13 cellular contexts compared by ENCODE assay signal in the genomic region with DNA sequence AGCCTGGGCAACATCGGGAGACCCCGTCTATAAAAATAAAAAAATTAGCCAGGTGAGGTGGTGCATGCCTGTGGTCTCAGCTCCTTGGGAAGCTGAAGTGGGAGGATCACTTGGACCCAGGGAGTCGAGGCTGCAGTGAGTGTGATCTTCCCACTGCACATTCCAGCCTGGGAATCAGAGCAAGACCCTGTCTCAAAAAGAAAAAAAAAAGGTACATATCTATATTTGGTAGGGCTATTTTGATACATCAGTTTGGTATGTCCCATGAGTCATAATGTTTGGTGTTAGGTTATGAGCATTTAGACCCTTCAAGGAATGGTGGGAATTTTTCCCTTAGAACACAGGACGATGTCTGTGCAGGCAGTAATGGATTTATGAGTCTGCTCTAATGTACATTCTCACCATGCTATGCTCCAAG. TPM values are rescaled to one million over a fixed set of nuclear protein-coding genes. Genes with fewer than 3 reads are reported as not detected.
DNase-seq lines count a peak whose midpoint lies in the region; ATAC-seq and TF ChIP-seq lines count a peak whose summit lies in the region.
"Had no signal": no experiment of that assay in that cellular context is flagged by ENCODE, and none has a peak within 500 bp of the region (broad histone marks: within the 10 kb centered on the region; RNA-seq: fewer than 3 reads in every experiment).

No MANE protein-coding gene starts in this region.

- TF ChIP-seq CTCF in hepatocyte (IDR thresholded peaks at IDR 0.05; ENCODE audit: poor library complexity) (no peak), type B pancreatic cell (conservative IDR thresholded peaks at IDR 0.05) (no peak), MM.1S (IDR thresholded peaks at IDR 0.05; ENCODE audit: low read length) (no peak)

- no peaks in the 10 kb centered on the region for H3K9me3 Mint-ChIP-seq in type B pancreatic cell
- H3K9me3 Mint-ChIP-seq in activated T-cell treated with anti-CD3 and anti-CD28 coated beads, Interleukin-2, amount 50 U/mL, for 72 hours: no peaks in the 10 kb centered on the region
- H3K9me3 Mint-ChIP-seq: activated CD8-positive, alpha-beta T cell treated with anti-CD3 and anti-CD28 coated beads for 36 hours; CD14-positive monocyte had no signal

- ATAC-seq in GM18502 (IDR thresholded peaks at IDR 0.05; ENCODE audit: poor library complexity, unreplicated experiment): no peak
- ATAC-seq in activated T-cell treated with anti-CD3 and anti-CD28 coated beads, Interleukin-2, amount 50 U/mL, for 72 hours (replicated peaks in 1 of 2): no peak
- ATAC-seq: activated CD8-positive, alpha-beta T cell treated with anti-CD3 and anti-CD28 coated beads for 36 hours had no signal

- H3K9me3 ChIP-seq in adipocyte (ENCODE audit: control insufficient read depth, low read length) (no peaks in the 10 kb centered on the region), hepatocyte (ENCODE audit: low read depth) (no peaks in the 10 kb centered on the region), MM.1S (replicated peaks; ENCODE audit: insufficient read depth, low read length) (no peaks in the 10 kb centered on the region)
- H3K9me3 ChIP-seq: adrenal gland, ovary had no signal

- H3K4me1 ChIP-seq in adipocyte (ENCODE audit: control insufficient read depth, insufficient read depth, low read length) (peaks cover 37% of the 10 kb centered on the region), hepatocyte (ENCODE audit: insufficient read depth) (no peaks in the 10 kb centered on the region), MM.1S (ENCODE audit: low read length) (no peaks in the 10 kb centered on the region)
- H3K4me1 ChIP-seq: adrenal gland had no signal

- H3K27ac Mint-ChIP-seq in type B pancreatic cell: no peak overlapping the region
- H3K27ac Mint-ChIP-seq in activated T-cell treated with anti-CD3 and anti-CD28 coated beads, Interleukin-2, amount 50 U/mL, for 72 hours: no peak overlapping the region
- H3K27ac Mint-ChIP-seq: activated CD8-positive, alpha-beta T cell treated with anti-CD3 and anti-CD28 coated beads for 36 hours had no signal

- no peaks in the 10 kb centered on the region for H3K27me3 ChIP-seq in adipocyte (replicated peaks; ENCODE audit: control insufficient read depth, insufficient read depth, low read length)
- H3K27me3 ChIP-seq in hepatocyte: no peaks in the 10 kb centered on the region
- no peaks in the 10 kb centered on the region for H3K27me3 ChIP-seq in MM.1S (replicated peaks; ENCODE audit: insufficient read depth, low read length)
- H3K27me3 ChIP-seq: adrenal gland, ovary had no signal

- H3K4me3 Mint-ChIP-seq in type B pancreatic cell: no peak overlapping the region
- H3K4me3 Mint-ChIP-seq in activated T-cell treated with anti-CD3 and anti-CD28 coated beads, Interleukin-2, amount 50 U/mL, for 72 hours: no peak overlapping the region
- H3K4me3 Mint-ChIP-seq: activated CD8-positive, alpha-beta T cell treated with anti-CD3 and anti-CD28 coated beads for 36 hours; CD14-positive monocyte had no signal

- H4K20me1 ChIP-seq in hepatocyte (ENCODE audit: insufficient read depth, poor library complexity, severe bottlenecking) (no peaks in the 10 kb centered on the region), MM.1S (ENCODE audit: insufficient read depth, low read length) (no peaks in the 10 kb centered on the region)

- DNase-seq in 8988T (peak; percentile 34), H4 (ENCODE audit: low spot score) (peak; percentile 57), adipocyte (ENCODE audit: low read depth) (peak; percentile 80), hepatocyte (ENCODE audit: low spot score) (peak; percentile 12), type B pancreatic cell (ENCODE audit: extremely low spot score, unreplicated experiment) (no peak), MM.1S (no peak)
- no peak for DNase-seq in activated T-cell treated with anti-CD3 and anti-CD28 coated beads, Interleukin-2, amount 50 U/mL, for 72 hours
- DNase-seq: activated CD8-positive, alpha-beta T cell treated with anti-CD3 and anti-CD28 coated beads for 36 hours; adrenal gland; ovary had no signal

- H3F3A ChIP-seq in MM.1S (ENCODE audit: insufficient read depth, low read length): no peaks in the 10 kb centered on the region

- peaks cover 18% of the 10 kb centered on the region for H3K36me3 Mint-ChIP-seq in type B pancreatic cell
- H3K36me3 Mint-ChIP-seq in activated T-cell treated with anti-CD3 and anti-CD28 coated beads, Interleukin-2, amount 50 U/mL, for 72 hours (ENCODE audit: insufficient read depth in 2 of 2): peaks cover 0 to 2% of the 10 kb centered on the region in 2 donors

- H3K36me3 ChIP-seq in adipocyte (ENCODE audit: control insufficient read depth, insufficient read depth, low read length, severe bottlenecking) (peaks cover 31% of the 10 kb centered on the region), hepatocyte (replicated peaks; ENCODE audit: insufficient read depth, low read depth) (no peaks in the 10 kb centered on the region), MM.1S (replicated peaks; ENCODE audit: insufficient read depth, low read length) (no peaks in the 10 kb centered on the region; the same call in none of the 2 replicates)
- H3K36me3 ChIP-seq: ovary had no signal

- H3K79me2 ChIP-seq in hepatocyte: no peaks in the 10 kb centered on the region
- no peaks in the 10 kb centered on the region for H3K79me2 ChIP-seq in MM.1S (ENCODE audit: low read length)

- H3K4me3 ChIP-seq in adipocyte (ENCODE audit: low read length) (peak overlapping the region; percentile 25), hepatocyte (no peak overlapping the region), MM.1S (ENCODE audit: low read length) (no peak overlapping the region)
- H3K4me3 ChIP-seq: adrenal gland, ovary had no signal

- H3K9me2 ChIP-seq in hepatocyte (replicated peaks; ENCODE audit: insufficient read depth) (no peaks in the 10 kb centered on the region), MM.1S (replicated peaks; ENCODE audit: insufficient read depth, low read length) (no peaks in the 10 kb centered on the region)

- 60% methylated on average over 4 of the region's 4 CpGs for WGBS in hepatocyte (ENCODE audit: low lambda C conversion rate, missing lambda C conversion rate)

- H3K27ac ChIP-seq in hepatocyte (no peak overlapping the region), MM.1S (ENCODE audit: low read length) (no peak overlapping the region)
- H3K27ac ChIP-seq: adrenal gland, ovary had no signal

- H3K4me1 Mint-ChIP-seq in type B pancreatic cell (ENCODE audit: unreplicated experiment): no peaks in the 10 kb centered on the region
- no peaks in the 10 kb centered on the region for H3K4me1 Mint-ChIP-seq in activated T-cell treated with anti-CD3 and anti-CD28 coated beads, Interleukin-2, amount 50 U/mL, for 72 hours (ENCODE audit: low read depth)
- H3K4me1 Mint-ChIP-seq: CD14-positive monocyte had no signal

- H3K27me3 Mint-ChIP-seq in type B pancreatic cell: no peaks in the 10 kb centered on the region
- H3K27me3 Mint-ChIP-seq in activated T-cell treated with anti-CD3 and anti-CD28 coated beads, Interleukin-2, amount 50 U/mL, for 72 hours (ENCODE audit: low read depth): no peaks in the 10 kb centered on the region
- H3K27me3 Mint-ChIP-seq: activated CD8-positive, alpha-beta T cell treated with anti-CD3 and anti-CD28 coated beads for 36 hours had no signal

- peak overlapping the region; percentile 13 for H3K9ac ChIP-seq in adipocyte (ENCODE audit: low read length)
- no peak overlapping the region for H3K9ac ChIP-seq in MM.1S (ENCODE audit: low read length)

- no peak overlapping the region for H2AFZ ChIP-seq in hepatocyte
- no peak overlapping the region for H2AFZ ChIP-seq in MM.1S (ENCODE audit: low read length)

- H3K4me2 ChIP-seq in hepatocyte: no peak overlapping the region
- H3K4me2 ChIP-seq in MM.1S (ENCODE audit: low read depth, low read length): no peak overlapping the region

RNA-seq across cellular contexts. Expression of a gene that starts 55.3 kb away (rescaled TPM):
- total RNA-seq in H4 (2014; rRNA removed; shearing (Covaris generic)): 0.06 TPM in 1 of 2 replicates, not detected in the other
- total RNA-seq in hepatocyte (0.36 TPM in 1 of 2 replicates, not detected in the other), type B pancreatic cell (ENCODE audit: low replicate concordance) (0.19 TPM in 1 of 2 replicates, not detected in the other)
- not detected in 2 replicates for polyA plus RNA-seq in hepatocyte
- total RNA-seq in activated T-cell treated with anti-CD3 and anti-CD28 coated beads, Interleukin-2, amount 50 U/mL, for 72 hours: not detected
- total RNA-seq: activated CD8-positive, alpha-beta T cell treated with anti-CD3 and anti-CD28 coated beads for 36 hours; SK-MEL-5 had no signal
- polyA plus RNA-seq: adrenal gland, CD14-positive monocyte had no signal

Comparison
In these comparisons a context has a peak if more than half of its experiments do, and no peak if none do; other contexts are left out.
1. DNase-seq: peak in 8988T (single experiment), H4 (single experiment), adipocyte (single experiment) and hepatocyte (single experiment); none in type B pancreatic cell (single experiment), activated T-cell treated with anti-CD3 and anti-CD28 coated beads, Interleukin-2, amount 50 U/mL, for 72 hours (0 of 2) and MM.1S (single experiment).